Comparison of ENCODE assay signal across 8 cellular contexts in genomic region chr6:43608310-43608763, GRCh38. TPM values are rescaled to one million over a fixed set of nuclear protein-coding genes. Genes with fewer than 3 reads are reported as not detected.
DNase-seq lines count a peak whose midpoint lies in the region; ATAC-seq, FAIRE-seq and TF ChIP-seq lines count a peak whose summit lies in the region.

No MANE protein-coding gene starts in this region.

- in situ Hi-C loops in GM12878 (cut with MboI) = no loop called here

- no peaks in the 10 kb centered on the region for H3K27me3 Mint-ChIP-seq in T-helper 2 cell treated with Interferon-gamma antibody and Interleukin-4, amounts not matched to agents 5 μg/mL and 100 μg/mL, for 36 hours (ENCODE audit: low read depth)

- H3K4me1 Mint-ChIP-seq in T-helper 2 cell treated with Interferon-gamma antibody and Interleukin-4, amounts not matched to agents 5 μg/mL and 100 μg/mL, for 36 hours (ENCODE audit: low read depth) = peaks cover 2% of the 10 kb centered on the region

- no peak overlapping the region for H3K4me3 Mint-ChIP-seq in T-helper 2 cell treated with Interferon-gamma antibody and Interleukin-4, amounts not matched to agents 5 μg/mL and 100 μg/mL, for 36 hours

- no peaks in the 10 kb centered on the region for H3K79me2 ChIP-seq in GM12878 (ENCODE audit: control insufficient read depth, insufficient read depth, low read length)

- peak; percentile 11 for DNase-seq in NK-92 treated with Interleukin-12 subunit alpha and Interleukin-12 subunit beta, amount 100 ng/mL, for 24 hours (lab: John Stamatoyannopoulos, UW)
- DNase-seq in NK-92 (lab: John Stamatoyannopoulos, UW; ENCODE audit: unreplicated experiment) (no peak), NCI-H1930 (lab: John Stamatoyannopoulos, UW) (peak; percentile 8 to 65), GM12878 (ENCODE audit: low read depth, low spot score) (peak; percentile 17), iPS DF 19.7 (ENCODE audit: low read depth, low spot score) (peak; percentile 69)
- peak; percentile 26 for DNase-seq in T-helper 2 cell treated with Interferon-gamma antibody and Interleukin-4, amounts not matched to agents 5 μg/mL and 100 μg/mL, for 36 hours (ENCODE audit: low spot score)
- peak; percentile 61 for DNase-seq in stimulated activated CD4-positive, alpha-beta T cell treated with anti-CD3 and anti-CD28 coated beads, Interleukin-12 subunit alpha, Interleukin-12 subunit beta, amount 100 ng/mL, for 4 hours

- intact Hi-C loops in GM12878 (cut with micrococcal nuclease; ENCODE audit: unreplicated experiment) = loop anchor here (1.0 kb wide), 1 partner anchor 471 kb away; no protein-coding TSS in a partner anchor

- SMC1A ChIA-PET in GM12878 (lab: Charles Lee; ENCODE audit: uncharacterized antibody, unreplicated experiment) = interaction anchor here (1.0 to 1.6 kb wide), 7 partner anchors 11 to 160 kb away, joined by 3 to 6 read pairs (median 4); no protein-coding TSS in a partner anchor

- peaks cover 8 to 35% of the 10 kb centered on the region in 2 experiments for H3K36me3 ChIP-seq in GM12878 (ENCODE audit: control insufficient read depth in 2 of 2, insufficient read depth in 2 of 2, low read length in 1 of 2)

- CTCF ChIA-PET in GM12878 (lab: Yijun Ruan, JAX) = interaction anchor here (0.7 to 4.7 kb wide), 33 partner anchors 8 to 478 kb away, joined by 3 to 42 read pairs (median 5); partner anchors contain the start of genes GTPBP2, MRPS18A, POLH and XPO5

- H3K4me2 ChIP-seq in GM12878 (ENCODE audit: control insufficient read depth, insufficient read depth) = no peak overlapping the region

- H3K9me3 ChIP-seq in GM12878 (replicated peaks; ENCODE audit: control insufficient read depth, insufficient read depth, low read length) = no peaks in the 10 kb centered on the region

- no peak overlapping the region for H3K4me3 ChIP-seq in GM12878

- H3K27ac ChIP-seq in GM12878 (ENCODE audit: control insufficient read depth, insufficient read depth) = no peak overlapping the region

- no peak for TF ChIP-seq EP300 in GM12878 (IDR thresholded peaks at IDR 0.05; ENCODE audit: borderline replicate concordance in 1 of 2, control insufficient read depth in 1 of 2, low read depth in 2 of 2, low read length in 2 of 2)

- ATAC-seq in GM12878 (peak; percentile 74), HG02981 (IDR thresholded peaks at IDR 0.05; ENCODE audit: unreplicated experiment) (no peak)

- peaks cover 55% of the 10 kb centered on the region for H3K36me3 Mint-ChIP-seq in T-helper 2 cell treated with Interferon-gamma antibody and Interleukin-4, amounts not matched to agents 5 μg/mL and 100 μg/mL, for 36 hours (ENCODE audit: low read depth)

- POLR2A ChIA-PET in GM12878 (lab: Charles Lee) = interaction anchor here (1.1 kb wide), 1 partner anchor 162 kb away, joined by 3 read pairs; no protein-coding TSS in a partner anchor

- H3K27me3 ChIP-seq in GM12878 (replicated peaks in 1 of 2; ENCODE audit: control insufficient read depth in 2 of 2, insufficient read depth in 2 of 2, low read length in 1 of 2) = no peaks in the 10 kb centered on the region

- peak; percentile 61 for TF ChIP-seq RAD21 in GM12878 (IDR thresholded peaks at IDR 0.05; ENCODE audit: insufficient read depth, low read depth, low read length)

- peak; percentile 23 for FAIRE-seq in GM12878 (lab: Jason Lieb, UNC)

- WGBS in GM12878 (ENCODE audit: insufficient coverage, insufficient replicate concordance, low lambda C conversion rate, missing lambda C conversion rate) = 23% methylated on average over 5 of the region's 5 CpGs

- no peaks in the 10 kb centered on the region for H3K4me1 ChIP-seq in GM12878 (ENCODE audit: control insufficient read depth, insufficient read depth, low read length)

- no peak for TF ChIP-seq POLR2A in GM12878 (IDR thresholded peaks at IDR 0.05; ENCODE audit: low read depth, low read length)

- RAD21 ChIA-PET in GM12878 (lab: Charles Lee; ENCODE audit: unreplicated experiment) = interaction anchor here (0.7 to 1.4 kb wide), 5 partner anchors 19 to 471 kb away, joined by 3 to 5 read pairs (median 3); no protein-coding TSS in a partner anchor

- H4K20me1 ChIP-seq in GM12878 (ENCODE audit: control insufficient read depth, insufficient read depth) = no peaks in the 10 kb centered on the region

- no TSS peak for BruUV-seq in GM12878 (replicated peaks; lab: Mats Ljungman, UMichigan)

- H3K9ac ChIP-seq in GM12878 (ENCODE audit: control insufficient read depth, insufficient read depth, low read length) = no peak overlapping the region

- no peak overlapping the region for H3K27ac Mint-ChIP-seq in T-helper 2 cell treated with Interferon-gamma antibody and Interleukin-4, amounts not matched to agents 5 μg/mL and 100 μg/mL, for 36 hours

- H3K9me3 Mint-ChIP-seq in T-helper 2 cell treated with Interferon-gamma antibody and Interleukin-4, amounts not matched to agents 5 μg/mL and 100 μg/mL, for 36 hours = no peaks in the 10 kb centered on the region

- peak; percentile 74 to 84 (median 78) for TF ChIP-seq CTCF in GM12878 (IDR thresholded peaks at IDR 0.05 in 2 of 3, conservative IDR thresholded peaks at IDR 0.05 in 1 of 3; ENCODE audit: control insufficient read depth in 2 of 3, extremely low read depth in 1 of 3, insufficient read depth in 1 of 3, low read depth in 3 of 3, low read length in 3 of 3)

- no peak overlapping the region for H2AFZ ChIP-seq in GM12878 (ENCODE audit: control insufficient read depth, low read depth, low read length)

RNA-seq across cellular contexts. Expression of gene GTPBP2, which starts 20.7 kb away (rescaled TPM):
- 111 and 112 TPM in 2 replicates for total RNA-seq in GM12878 (2013; cell fraction: nucleolus; rRNA removed)
- total RNA-seq in GM12878 (2014; rRNA removed) (47.1 and 52.9 TPM in 2 replicates), GM12878 (2014; rRNA removed; fragmentation: Illumina TruSeq; extraction: Trizol) (32.4 and 34.0 TPM in 2 replicates), GM12878 (2021) (46.0 and 50.3 TPM in 2 replicates)
- polyA plus RNA-seq in GM12878 (2011; ENCODE audit: low read depth) = 33.6 TPM
- polyA plus RNA-seq in GM12878 (2011; rRNA removed) (51.3 and 63.4 TPM in 2 replicates), GM12878 (2014; fragmentation: Illumina TruSeq; extraction: Trizol) (47.9 and 51.6 TPM in 2 replicates), GM12878 (2014; fragmentation: Nextera tagmentation; extraction: Ambion mirVana) (10 to 100 TPM; 11.8 to 18.2 TPM), GM12878 (2014; rRNA removed) (50.9 and 51.5 TPM in 2 replicates), GM12878 (2016; fragmentation: Nextera tagmentation; extraction: Ambion mirVana) (1 to 10 TPM; 5.9 to 6.0 TPM)
- polyA plus RNA-seq in GM12878 (2011; cell fraction: cytosol; rRNA removed) = 68.0 and 73.1 TPM in 2 replicates
- 237 and 269 TPM in 2 replicates for polyA plus RNA-seq in GM12878 (2011; cell fraction: nucleus; rRNA removed)
- polyA plus RNA-seq in GM12878 (2012) = 39.1 and 41.7 TPM in 2 replicates
- 49.8 and 66.4 TPM in 2 replicates for polyA minus RNA-seq in GM12878 (2011; rRNA and poly(A)+ RNA removed)
- polyA minus RNA-seq in GM12878 (2011; cell fraction: cytosol; rRNA and poly(A)+ RNA removed) = 22.9 and 24.0 TPM in 2 replicates
- 36.3 and 61.5 TPM in 2 replicates for polyA minus RNA-seq in GM12878 (2011; cell fraction: nucleus; rRNA and poly(A)+ RNA removed)

RNA-seq across cellular contexts. Expression of gene MAD2L1BP, which starts 27.3 kb away (rescaled TPM):
- total RNA-seq in GM12878 (2013; cell fraction: nucleolus; rRNA removed) = 25.1 and 35.1 TPM in 2 replicates
- total RNA-seq in GM12878 (2014; rRNA removed) (50.2 and 52.5 TPM in 2 replicates), GM12878 (2014; rRNA removed; fragmentation: Illumina TruSeq; extraction: Trizol) (37.4 and 43.8 TPM in 2 replicates), GM12878 (2021) (33.6 and 39.2 TPM in 2 replicates)
- polyA plus RNA-seq in GM12878 (2011; ENCODE audit: low read depth) = 26.0 TPM
- polyA plus RNA-seq in GM12878 (2011; rRNA removed) (53.1 and 69.4 TPM in 2 replicates), GM12878 (2014; fragmentation: Illumina TruSeq; extraction: Trizol) (51.4 and 61.2 TPM in 2 replicates), GM12878 (2014; fragmentation: Nextera tagmentation; extraction: Ambion mirVana) (100 to 1,000 TPM in 1 of 2 experiments, 10 to 100 TPM in 1; 96.4 to 155 TPM), GM12878 (2014; rRNA removed) (49.1 and 50.1 TPM in 2 replicates), GM12878 (2016; fragmentation: Nextera tagmentation; extraction: Ambion mirVana) (10 to 100 TPM; 59.3 to 61.6 TPM)
- polyA plus RNA-seq in GM12878 (2011; cell fraction: cytosol; rRNA removed) = 96.6 and 115 TPM in 2 replicates
- 43.7 and 45.4 TPM in 2 replicates for polyA plus RNA-seq in GM12878 (2011; cell fraction: nucleus; rRNA removed)
- polyA plus RNA-seq in GM12878 (2012) = 22.6 and 29.3 TPM in 2 replicates
- polyA minus RNA-seq in GM12878 (2011; rRNA and poly(A)+ RNA removed) = 52.7 and 82.4 TPM in 2 replicates
- 17.9 and 18.9 TPM in 2 replicates for polyA minus RNA-seq in GM12878 (2011; cell fraction: cytosol; rRNA and poly(A)+ RNA removed)
- polyA minus RNA-seq in GM12878 (2011; cell fraction: nucleus; rRNA and poly(A)+ RNA removed) = 13.3 and 17.3 TPM in 2 replicates

RNA-seq across cellular contexts. Expression of gene POLH, which starts 32.4 kb away (rescaled TPM):
- total RNA-seq in GM12878 (2013; cell fraction: nucleolus; rRNA removed) = 40.6 and 43.4 TPM in 2 replicates
- total RNA-seq in GM12878 (2014; rRNA removed) = 16.5 and 17.8 TPM in 2 replicates
- 16.2 and 17.7 TPM in 2 replicates for total RNA-seq in GM12878 (2014; rRNA removed; fragmentation: Illumina TruSeq; extraction: Trizol)
- 22.8 and 28.0 TPM in 2 replicates for total RNA-seq in GM12878 (2021)
- 9.5 TPM for polyA plus RNA-seq in GM12878 (2011; ENCODE audit: low read depth)
- polyA plus RNA-seq in GM12878 (2011; rRNA removed) = 33.6 and 43.4 TPM in 2 replicates
- polyA plus RNA-seq in GM12878 (2011; cell fraction: cytosol; rRNA removed) = 21.8 and 23.6 TPM in 2 replicates
- polyA plus RNA-seq in GM12878 (2011; cell fraction: nucleus; rRNA removed) = 20.7 and 24.0 TPM in 2 replicates
- polyA plus RNA-seq in GM12878 (2012) = 13.1 and 17.4 TPM in 2 replicates
- 19.6 and 19.7 TPM in 2 replicates for polyA plus RNA-seq in GM12878 (2014; fragmentation: Illumina TruSeq; extraction: Trizol)
- 1 to 10 TPM; 5.5 to 6.3 TPM for polyA plus RNA-seq in GM12878 (2014; fragmentation: Nextera tagmentation; extraction: Ambion mirVana)
- 12.3 and 13.1 TPM in 2 replicates for polyA plus RNA-seq in GM12878 (2014; rRNA removed)
- 10 to 100 TPM; 23.5 to 26.0 TPM for polyA plus RNA-seq in GM12878 (2016; fragmentation: Nextera tagmentation; extraction: Ambion mirVana)
- polyA minus RNA-seq in GM12878 (2011; rRNA and poly(A)+ RNA removed) = 40.4 and 72.2 TPM in 2 replicates
- 9.9 and 18.2 TPM in 2 replicates for polyA minus RNA-seq in GM12878 (2011; cell fraction: cytosol; rRNA and poly(A)+ RNA removed)
- 12.9 and 18.7 TPM in 2 replicates for polyA minus RNA-seq in GM12878 (2011; cell fraction: nucleus; rRNA and poly(A)+ RNA removed)

RNA-seq across cellular contexts. Expression of gene XPO5, which starts 32.5 kb away (rescaled TPM):
- total RNA-seq in GM12878 (2013; cell fraction: nucleolus; rRNA removed) = 100 and 112 TPM in 2 replicates
- total RNA-seq in GM12878 (2014; rRNA removed) (42.1 and 55.9 TPM in 2 replicates), GM12878 (2014; rRNA removed; fragmentation: Illumina TruSeq; extraction: Trizol) (33.3 and 34.3 TPM in 2 replicates), GM12878 (2021) (56.9 and 76.0 TPM in 2 replicates)
- polyA plus RNA-seq in GM12878 (2011; ENCODE audit: low read depth) = 25.1 TPM
- polyA plus RNA-seq in GM12878 (2011; rRNA removed) (56.8 and 68.5 TPM in 2 replicates), GM12878 (2014; fragmentation: Illumina TruSeq; extraction: Trizol) (40.2 and 48.0 TPM in 2 replicates), GM12878 (2014; fragmentation: Nextera tagmentation; extraction: Ambion mirVana) (10 to 100 TPM; 11.3 to 21.7 TPM), GM12878 (2014; rRNA removed) (41.0 and 41.1 TPM in 2 replicates), GM12878 (2016; fragmentation: Nextera tagmentation; extraction: Ambion mirVana) (10 to 100 TPM; 38.2 to 49.6 TPM)
- polyA plus RNA-seq in GM12878 (2011; cell fraction: cytosol; rRNA removed) = 59.5 and 68.4 TPM in 2 replicates
- 79.3 and 85.6 TPM in 2 replicates for polyA plus RNA-seq in GM12878 (2011; cell fraction: nucleus; rRNA removed)
- 22.9 and 24.5 TPM in 2 replicates for polyA plus RNA-seq in GM12878 (2012)
- 68.9 and 82.4 TPM in 2 replicates for polyA minus RNA-seq in GM12878 (2011; rRNA and poly(A)+ RNA removed)
- 20.8 and 31.5 TPM in 2 replicates for polyA minus RNA-seq in GM12878 (2011; cell fraction: cytosol; rRNA and poly(A)+ RNA removed)
- 46.1 and 87.2 TPM in 2 replicates for polyA minus RNA-seq in GM12878 (2011; cell fraction: nucleus; rRNA and poly(A)+ RNA removed)

RNA-seq across cellular contexts. Expression of gene RSPH9, which starts 36.5 kb away (rescaled TPM):
- total RNA-seq in GM12878 (2013; cell fraction: nucleolus; rRNA removed) = not detected in 2 replicates
- total RNA-seq in GM12878 (2014; rRNA removed) = not detected in 2 replicates
- not detected in 2 replicates for total RNA-seq in GM12878 (2014; rRNA removed; fragmentation: Illumina TruSeq; extraction: Trizol)
- total RNA-seq in GM12878 (2021) = not detected in 2 replicates
- polyA plus RNA-seq in GM12878 (2011; ENCODE audit: low read depth) = 0.20 TPM
- not detected in 2 replicates for polyA plus RNA-seq in GM12878 (2011; rRNA removed)
- not detected in 2 replicates for polyA plus RNA-seq in GM12878 (2011; cell fraction: cytosol; rRNA removed)
- polyA plus RNA-seq in GM12878 (2011; cell fraction: nucleus; rRNA removed) = not detected in 2 replicates
- 0.36 and 0.42 TPM in 2 replicates for polyA plus RNA-seq in GM12878 (2012)
- polyA plus RNA-seq in GM12878 (2014; fragmentation: Illumina TruSeq; extraction: Trizol) = not detected in 2 replicates
- polyA plus RNA-seq in GM12878 (2014; fragmentation: Nextera tagmentation; extraction: Ambion mirVana) = under 1 TPM; 0.26 to 0.31 TPM
- polyA plus RNA-seq in GM12878 (2014; rRNA removed) = 0.06 TPM in 1 of 2 replicates, not detected in the other
- polyA plus RNA-seq in GM12878 (2016; fragmentation: Nextera tagmentation; extraction: Ambion mirVana) = under 1 TPM; 0.40 to 0.63 TPM
- polyA minus RNA-seq in GM12878 (2011; rRNA and poly(A)+ RNA removed) = not detected in 2 replicates
- polyA minus RNA-seq in GM12878 (2011; cell fraction: cytosol; rRNA and poly(A)+ RNA removed) = not detected in 2 replicates
- not detected in 2 replicates for polyA minus RNA-seq in GM12878 (2011; cell fraction: nucleus; rRNA and poly(A)+ RNA removed)
